Comparison of ENCODE assay signal across 23 cellular contexts in genomic region chr18:24727685-24728084, GRCh38.
DNase-seq lines count a peak whose midpoint lies in the region; ATAC-seq and TF ChIP-seq lines count a peak whose summit lies in the region.
"Had no signal": no experiment of that assay in that cellular context is flagged by ENCODE, and none has a peak within 500 bp of the region (broad histone marks: within the 10 kb centered on the region; RNA-seq: fewer than 3 reads in every experiment).

No MANE protein-coding gene starts in this region.

- DNase-seq in COLO668 (lab: John Stamatoyannopoulos, UW; ENCODE audit: unreplicated experiment) (peak; percentile 29), GM23338 (ENCODE audit: low spot score) (peak; percentile 63), OCI-LY7 (ENCODE audit: low spot score) (peak; percentile 27), islet precursor cell (peak; percentile 53), CD14-positive monocyte (ENCODE audit: low spot score) (no peak), GM20000 (ENCODE audit: low spot score) (no peak)
- DNase-seq: ACHN; activated CD4-positive, CD25-positive, alpha-beta regulatory T cell; activated CD8-positive, alpha-beta T cell treated with anti-CD3 and anti-CD28 coated beads for 36 hours; activated naive CD4-positive, alpha-beta T cell treated with Interleukin-2 at 50 U/mL for 16 hours; activated T-cell treated with anti-CD3 and anti-CD28 coated beads, Interleukin-2, amount 50 U/mL, for 1 hour; CD4-positive, alpha-beta T cell; erythroblast; left cardiac atrium; naive thymus-derived CD4-positive, alpha-beta T cell; NCI-H1092; stimulated activated CD4-positive, alpha-beta T cell treated with anti-CD3 and anti-CD28 coated beads, Interleukin-15, amount 100 ng/mL, for 24 hours had no signal

- no TSS peak for BruUV-seq in OCI-LY7 (replicated peaks; lab: Mats Ljungman, UMichigan)

- no peak overlapping the region for H3K4me3 ChIP-seq in GM23338
- no peak overlapping the region for H3K4me3 ChIP-seq in OCI-LY7 (ENCODE audit: low read depth, low read length, poor library complexity, severe bottlenecking)

- intact Hi-C loops in OCI-LY7 (cut with micrococcal nuclease; ENCODE audit: unreplicated experiment), result loop anchor here (2.0 to 5.0 kb wide), 2 partner anchors 183 to 370 kb away; no protein-coding TSS in a partner anchor
- intact Hi-C loops in CD14-positive monocyte (cut with micrococcal nuclease), result loop anchor here (5.0 to 10.0 kb wide), 3 partner anchors 123 to 370 kb away; no protein-coding TSS in a partner anchor

- no peaks in the 10 kb centered on the region for H3F3A ChIP-seq in GM23338 (replicated peaks; ENCODE audit: low read depth)

- H3K4me1 Mint-ChIP-seq in GM23338 (peaks cover 15% of the 10 kb centered on the region), CD14-positive monocyte (peaks cover 5% of the 10 kb centered on the region)

- H3K79me2 ChIP-seq in GM23338 (replicated peaks; ENCODE audit: insufficient read depth) (no peaks in the 10 kb centered on the region), OCI-LY7 (ENCODE audit: insufficient read depth, low read depth, low read length) (no peaks in the 10 kb centered on the region)
- H3K79me2 ChIP-seq: parathyroid adenoma had no signal

- H3K4me3 Mint-ChIP-seq in GM23338 (no peak overlapping the region), CD14-positive monocyte (no peak overlapping the region)
- H3K4me3 Mint-ChIP-seq: activated CD8-positive, alpha-beta T cell treated with anti-CD3 and anti-CD28 coated beads for 36 hours; CD4-positive, alpha-beta T cell; naive thymus-derived CD4-positive, alpha-beta T cell had no signal

- no peak overlapping the region for H2AFZ ChIP-seq in GM23338
- H2AFZ ChIP-seq in OCI-LY7 (ENCODE audit: low read length), result no peak overlapping the region
- H2AFZ ChIP-seq: parathyroid adenoma had no signal

- H3K27me3 Mint-ChIP-seq in GM23338 (ENCODE audit: insufficient read depth, low read depth, poor library complexity) (no peaks in the 10 kb centered on the region), CD14-positive monocyte (ENCODE audit: low read depth in 3 of 3) (peaks cover 0 to 2% (median 2%) of the 10 kb centered on the region in 3 donors)

- H3K4me2 ChIP-seq in GM23338 (no peak overlapping the region), OCI-LY7 (ENCODE audit: low read length) (no peak overlapping the region)
- H3K4me2 ChIP-seq: KMS-11 had no signal

- TF ChIP-seq CTCF in GM23338 (conservative IDR thresholded peaks at IDR 0.05; ENCODE audit: low read depth in 2 of 2), result peak; percentile 53 to 60
- peak; percentile 56 for TF ChIP-seq CTCF in OCI-LY7 (conservative IDR thresholded peaks at IDR 0.05; ENCODE audit: low read length)
- TF ChIP-seq CTCF in CD14-positive monocyte (IDR thresholded peaks at IDR 0.05), result no peak
- no peak for TF ChIP-seq CTCF in GM20000 (IDR thresholded peaks at IDR 0.05; ENCODE audit: extremely low read depth, missing control alignments)

- H3K27ac ChIP-seq in GM23338 (ENCODE audit: low read depth) (no peak overlapping the region), OCI-LY7 (ENCODE audit: low read depth, low read length, poor library complexity, severe bottlenecking) (no peak overlapping the region)
- H3K27ac ChIP-seq: gastroesophageal sphincter, KMS-11, parathyroid adenoma, thoracic aorta had no signal

- ATAC-seq in GM23338, result peak; percentile 87
- ATAC-seq in HG02885 (IDR thresholded peaks at IDR 0.05; ENCODE audit: poor library complexity, unreplicated experiment), result no peak
- no peak for ATAC-seq in HG02759 (IDR thresholded peaks at IDR 0.05; ENCODE audit: unreplicated experiment)
- ATAC-seq: activated CD8-positive, alpha-beta T cell treated with anti-CD3 and anti-CD28 coated beads for 36 hours; gastroesophageal sphincter; naive thymus-derived CD4-positive, alpha-beta T cell had no signal

- H3K9me2 ChIP-seq in GM23338 (ENCODE audit: insufficient read depth), result no peaks in the 10 kb centered on the region
- H3K9me2 ChIP-seq in OCI-LY7 (ENCODE audit: insufficient read depth, low read length), result no peaks in the 10 kb centered on the region

- no peaks in the 10 kb centered on the region for H3K9me3 ChIP-seq in OCI-LY7 (ENCODE audit: low read length)
- H3K9me3 ChIP-seq: gastroesophageal sphincter, thoracic aorta had no signal

- H3K9me3 Mint-ChIP-seq in GM23338 (no peaks in the 10 kb centered on the region), CD14-positive monocyte (no peaks in the 10 kb centered on the region)
- H3K9me3 Mint-ChIP-seq: activated CD8-positive, alpha-beta T cell treated with anti-CD3 and anti-CD28 coated beads for 36 hours; CD4-positive, alpha-beta T cell; naive thymus-derived CD4-positive, alpha-beta T cell had no signal

- CTCF ChIA-PET in OCI-LY7 (lab: Charles Lee; ENCODE audit: unreplicated experiment), result no interaction called here

- H3K36me3 ChIP-seq in GM23338 (ENCODE audit: insufficient read depth), result no peaks in the 10 kb centered on the region
- no peaks in the 10 kb centered on the region for H3K36me3 ChIP-seq in OCI-LY7 (ENCODE audit: insufficient read depth, low read length)
- H3K36me3 ChIP-seq: gastroesophageal sphincter, thoracic aorta had no signal

- no peaks in the 10 kb centered on the region for H3K36me3 Mint-ChIP-seq in GM23338 (ENCODE audit: low read depth)
- H3K36me3 Mint-ChIP-seq in CD14-positive monocyte, result no peaks in the 10 kb centered on the region
- H3K36me3 Mint-ChIP-seq: naive thymus-derived CD4-positive, alpha-beta T cell had no signal

- H4K20me1 ChIP-seq in GM23338 (replicated peaks; ENCODE audit: insufficient read depth) (no peaks in the 10 kb centered on the region), OCI-LY7 (ENCODE audit: insufficient read depth, low read length) (no peaks in the 10 kb centered on the region)

- no peaks in the 10 kb centered on the region for H3K27me3 ChIP-seq in GM23338 (ENCODE audit: insufficient read depth)

- H3K4me1 ChIP-seq in GM23338 (ENCODE audit: insufficient read depth), result no peaks in the 10 kb centered on the region
- no peaks in the 10 kb centered on the region for H3K4me1 ChIP-seq in OCI-LY7 (ENCODE audit: insufficient read depth, low read length, poor library complexity, severe bottlenecking)
- H3K4me1 ChIP-seq: parathyroid adenoma had no signal

- POLR2A ChIA-PET in OCI-LY7 (lab: Charles Lee), result interaction anchor here (1.2 kb wide), 1 partner anchor 122 kb away, joined by 3 read pairs; no protein-coding TSS in a partner anchor

- no peak overlapping the region for H3K27ac Mint-ChIP-seq in GM23338
- H3K27ac Mint-ChIP-seq in CD14-positive monocyte, result no peak overlapping the region
- H3K27ac Mint-ChIP-seq: activated CD8-positive, alpha-beta T cell treated with anti-CD3 and anti-CD28 coated beads for 36 hours; CD4-positive, alpha-beta T cell; naive thymus-derived CD4-positive, alpha-beta T cell had no signal

TF ChIP-seq in GM23338, 12 proteins besides CTCF, POLR2A, EP300 and RAD21:
- TF ChIP-seq REST (IDR thresholded peaks at IDR 0.05; ENCODE audit: unreplicated experiment), result no peak
- TF ChIP-seq ETS1 (IDR thresholded peaks at IDR 0.05), result no peak
- no peak for TF ChIP-seq ZNF114 (CRISPR knock-in tag; IDR thresholded peaks at IDR 0.05)

Comparison
In these comparisons a context has a peak if more than half of its experiments do, and no peak if none do; other contexts are left out.
1. DNase-seq: peak in COLO668 (single experiment), GM23338 (single experiment), OCI-LY7 (single experiment) and islet precursor cell (single experiment); none in CD14-positive monocyte (single experiment) and GM20000 (single experiment).
2. CTCF ChIP-seq: peak in GM23338 (2 of 2) and OCI-LY7 (single experiment); none in CD14-positive monocyte (single experiment) and GM20000 (single experiment).